21 cellular contexts compared by ENCODE assay signal in genomic region chr2:218313356-218313755, GRCh38. TPM values are rescaled to one million over a fixed set of nuclear protein-coding genes. Genes with fewer than 3 reads are reported as not detected.
DNase-seq lines count a peak whose midpoint lies in the region; ATAC-seq and TF ChIP-seq lines count a peak whose summit lies in the region.
"Had no signal": no experiment of that assay in that cellular context is flagged by ENCODE, and none has a peak within 500 bp of the region (broad histone marks: within the 10 kb centered on the region; RNA-seq: fewer than 3 reads in every experiment).

No MANE protein-coding gene starts in this region.

- 50 to 58% methylated on average over 1 of the region's 1 CpG for WGBS in body of pancreas, 2 donors
- WGBS in prostate gland: 25% methylated on average over 1 of the region's 1 CpG

- H3K4me3 Mint-ChIP-seq in CD4-positive, alpha-beta T cell: no peak overlapping the region
- H3K4me3 Mint-ChIP-seq: IgD-negative memory B cell had no signal

- ATAC-seq in CD4-positive, alpha-beta T cell (ENCODE audit: poor library complexity): no peak
- ATAC-seq in body of pancreas (no peak), lower lobe of right lung (peak in 1 of 2 donors; percentile 49), HG03571 (IDR thresholded peaks at IDR 0.05; ENCODE audit: unreplicated experiment) (no peak), GM21447 (IDR thresholded peaks at IDR 0.05; ENCODE audit: unreplicated experiment) (no peak)

- TF ChIP-seq POLR2A in body of pancreas (IDR thresholded peaks at IDR 0.05) (no peak), prostate gland (IDR thresholded peaks at IDR 0.05) (no peak)

- peak overlapping the region; percentile 28 for H3K27ac Mint-ChIP-seq in CD4-positive, alpha-beta T cell
- H3K27ac Mint-ChIP-seq: IgD-negative memory B cell had no signal

- H3K27ac ChIP-seq in CD4-positive, alpha-beta T cell (ENCODE audit: low read depth, low read length): no peak overlapping the region
- H3K27ac ChIP-seq in body of pancreas (peak overlapping the region in 3 of 4 donors; percentile 52 to 78 (median 53)), lower lobe of right lung (peak overlapping the region; percentile 61), prostate gland (peak overlapping the region; percentile 59 to 78)
- H3K27ac ChIP-seq: BLaER1 treated with 17β-estradiol and CSF1 and Interleukin-3, amounts not matched to agents 10 nM and 100 nM; HL-60 had no signal

- CTCF ChIA-PET in CD4-positive, alpha-beta T cell (lab: Charles Lee): no interaction called here

- POLR2A ChIA-PET in CD4-positive, alpha-beta T cell (lab: Charles Lee): no interaction called here

- no peaks in the 10 kb centered on the region for H3K9me3 ChIP-seq in CD4-positive, alpha-beta T cell (ENCODE audit: control insufficient read depth, low read length)
- no peaks in the 10 kb centered on the region for H3K9me3 ChIP-seq in body of pancreas
- no peaks in the 10 kb centered on the region for H3K9me3 ChIP-seq in lower lobe of right lung
- H3K9me3 ChIP-seq in prostate gland: no peaks in the 10 kb centered on the region
- H3K9me3 ChIP-seq: BLaER1 treated with 17β-estradiol and CSF1 and Interleukin-3, amounts not matched to agents 10 nM and 100 nM; MG63 had no signal

- H3K4me1 ChIP-seq in body of pancreas (peaks cover 30% of the 10 kb centered on the region), lower lobe of right lung (peaks cover 9% of the 10 kb centered on the region), prostate gland (replicated peaks) (peaks cover 4% of the 10 kb centered on the region)

- H3K4me3 ChIP-seq in body of pancreas: no peak overlapping the region
- no peak overlapping the region for H3K4me3 ChIP-seq in lower lobe of right lung
- no peak overlapping the region for H3K4me3 ChIP-seq in prostate gland
- H3K4me3 ChIP-seq: BLaER1 treated with 17β-estradiol and CSF1 and Interleukin-3, amounts not matched to agents 10 nM and 100 nM; MG63 had no signal

- no peaks in the 10 kb centered on the region for H3K36me3 ChIP-seq in body of pancreas (replicated peaks in 1 of 2; ENCODE audit: insufficient read depth in 1 of 2, low read depth in 2 of 2)
- no peaks in the 10 kb centered on the region for H3K36me3 ChIP-seq in lower lobe of right lung
- H3K36me3 ChIP-seq in prostate gland: no peaks in the 10 kb centered on the region
- H3K36me3 ChIP-seq: BLaER1 treated with 17β-estradiol and CSF1 and Interleukin-3, amounts not matched to agents 10 nM and 100 nM; MG63 had no signal

- intact Hi-C loops in CD4-positive, alpha-beta T cell (cut with DNase I, micrococcal nuclease): no loop called here
- intact Hi-C loops in body of pancreas (cut with DNase I) (no loop called here), lower lobe of right lung (cut with DNase I) (no loop called here), prostate gland (cut with DNase I) (no loop called here)

- TF ChIP-seq CTCF in CD4-positive, alpha-beta T cell (IDR thresholded peaks at IDR 0.05): no peak
- TF ChIP-seq CTCF in body of pancreas (IDR thresholded peaks at IDR 0.05) (no peak), lower lobe of right lung (IDR thresholded peaks at IDR 0.05) (no peak), prostate gland (IDR thresholded peaks at IDR 0.05) (no peak)

- H3K9me3 Mint-ChIP-seq in CD4-positive, alpha-beta T cell: no peaks in the 10 kb centered on the region
- H3K9me3 Mint-ChIP-seq: IgD-negative memory B cell had no signal

- H3K4me1 Mint-ChIP-seq in CD4-positive, alpha-beta T cell (ENCODE audit: low read depth): peaks cover 34% of the 10 kb centered on the region

- no peaks in the 10 kb centered on the region for H3K27me3 Mint-ChIP-seq in CD4-positive, alpha-beta T cell

- peaks cover 4% of the 10 kb centered on the region for H3K36me3 Mint-ChIP-seq in CD4-positive, alpha-beta T cell (ENCODE audit: low read depth)

- no peak for DNase-seq in CD4-positive, alpha-beta T cell
- DNase-seq in body of pancreas (no peak), lower lobe of right lung (no peak), prostate gland (ENCODE audit: low spot score) (no peak), iPS-NIHi7 (ENCODE audit: extremely low spot score) (no peak)
- DNase-seq in effector CD4-positive, alpha-beta T cell: no peak
- DNase-seq: DMS79 treated with DMSO at 0.1 percent for 48 hours, H7, Kasumi-1, MG63, NCI-H1048, NCI-H1436 treated with DMSO at 0.1 percent for 48 hours, NCI-H2029, NCI-H345, NCI-H524 treated with DMSO at 0.1 percent for 48 hours had no signal

- H3K27me3 ChIP-seq in CD4-positive, alpha-beta T cell (ENCODE audit: control insufficient read depth, insufficient read depth, low read length): no peaks in the 10 kb centered on the region
- H3K27me3 ChIP-seq in body of pancreas: no peaks in the 10 kb centered on the region
- no peaks in the 10 kb centered on the region for H3K27me3 ChIP-seq in lower lobe of right lung (ENCODE audit: low read depth)
- no peaks in the 10 kb centered on the region for H3K27me3 ChIP-seq in prostate gland (replicated peaks; ENCODE audit: insufficient read depth)
- H3K27me3 ChIP-seq: BLaER1 treated with 17β-estradiol and CSF1 and Interleukin-3, amounts not matched to agents 10 nM and 100 nM; MG63 had no signal

RNA-seq across cellular contexts. Expression of gene TMBIM1, which starts 21.1 kb away (rescaled TPM):
- 100 to 1,000 TPM in 1 of 2 experiments, 10 to 100 TPM in 1; 99.2 to 102 TPM for total RNA-seq in CD4-positive, alpha-beta T cell
- 100 to 1,000 TPM; 125 to 148 TPM for total RNA-seq in body of pancreas
- total RNA-seq in lower lobe of right lung: 300 TPM
- 100 to 1,000 TPM; 139 to 193 TPM for total RNA-seq in prostate gland

RNA-seq across cellular contexts. Expression of gene PNKD, which starts 43.0 kb away (rescaled TPM):
- total RNA-seq in CD4-positive, alpha-beta T cell: 10 to 100 TPM in 1 of 2 experiments, 1 to 10 TPM in 1; 9.2 to 10.6 TPM
- total RNA-seq in body of pancreas (10 to 100 TPM; 17.1 to 21.3 TPM), lower lobe of right lung (65.8 TPM), prostate gland (100 to 1,000 TPM; 103 to 145 TPM)

RNA-seq across cellular contexts. Expression of gene CATIP, which starts 43.3 kb away (rescaled TPM):
- not detected for total RNA-seq in CD4-positive, alpha-beta T cell
- total RNA-seq in body of pancreas (under 1 TPM; 0.33 to 0.52 TPM), lower lobe of right lung (5.6 TPM), prostate gland (1 to 10 TPM in 1 of 2 donors, not detected in 1; 2.0 TPM)
- total RNA-seq: SK-MEL-5 had no signal

RNA-seq across cellular contexts. Expression of gene AAMP, which starts 43.4 kb away (rescaled TPM):
- total RNA-seq in CD4-positive, alpha-beta T cell: 10 to 100 TPM; 40.2 to 42.5 TPM
- total RNA-seq in body of pancreas (100 to 1,000 TPM in 1 of 2 donors, 10 to 100 TPM in 1; 61.5 to 114 TPM), lower lobe of right lung (58.8 TPM), prostate gland (100 to 1,000 TPM; 217 to 237 TPM)

RNA-seq across cellular contexts. Expression of gene GPBAR1, which starts 52.5 kb away (rescaled TPM):
- total RNA-seq in CD4-positive, alpha-beta T cell: 1 to 10 TPM; 1.6 to 1.8 TPM
- total RNA-seq in body of pancreas (10 to 100 TPM in 1 of 2 donors, 1 to 10 TPM in 1; 3.1 to 90.3 TPM), lower lobe of right lung (4.6 TPM), prostate gland (under 1 TPM in 1 of 2 donors, not detected in 1; 0.91 TPM)
- total RNA-seq: H7, SK-MEL-5 had no signal
